8 cellular contexts compared by ENCODE assay signal in genomic region chr5:112329429-112330090, GRCh38.
DNase-seq lines count a peak whose midpoint lies in the region; ATAC-seq, FAIRE-seq and TF ChIP-seq lines count a peak whose summit lies in the region.

No MANE protein-coding gene starts in this region.

- ATAC-seq in GM19372 (IDR thresholded peaks at IDR 0.05; ENCODE audit: low read depth, unreplicated experiment), result peak; percentile 80
- ATAC-seq in HG03066 (IDR thresholded peaks at IDR 0.05; ENCODE audit: low read depth, unreplicated experiment), result peak; percentile 93
- peak; percentile 73 for ATAC-seq in activated CD8-positive, alpha-beta T cell treated with anti-CD3 and anti-CD28 coated beads for 36 hours

- DNase-seq in D721Med (ENCODE audit: insufficient read length, low spot score) (peak; percentile 14), HuH-7.5 (ENCODE audit: low spot score) (no peak), NOMO-1 treated with DMSO at 0.1 percent for 48 hours (lab: John Stamatoyannopoulos, UW; ENCODE audit: unreplicated experiment) (no peak)
- peak; percentile 42 for DNase-seq in activated CD8-positive, alpha-beta T cell treated with anti-CD3 and anti-CD28 coated beads for 36 hours
- DNase-seq in NK-92 treated with Interleukin-12 subunit alpha and Interleukin-12 subunit beta, amount 100 ng/mL, for 24 hours (lab: John Stamatoyannopoulos, UW), result no peak
- DNase-seq in stimulated activated CD4-positive, alpha-beta T cell treated with anti-CD3 and anti-CD28 coated beads, Interleukin-2, amount 100 ng/mL, for 48 hours, result no peak

- H3K27ac Mint-ChIP-seq in activated CD8-positive, alpha-beta T cell treated with anti-CD3 and anti-CD28 coated beads for 36 hours, result no peak overlapping the region

- H3K27me3 Mint-ChIP-seq in activated CD8-positive, alpha-beta T cell treated with anti-CD3 and anti-CD28 coated beads for 36 hours, result peaks cover 16% of the 10 kb centered on the region

- peak; percentile 83 for FAIRE-seq in D721Med (lab: Jason Lieb, UNC)

- no peaks in the 10 kb centered on the region for H3K9me3 Mint-ChIP-seq in activated CD8-positive, alpha-beta T cell treated with anti-CD3 and anti-CD28 coated beads for 36 hours

- CTCF ChIA-PET in activated CD8-positive, alpha-beta T cell treated with anti-CD3 and anti-CD28 coated beads for 36 hours (lab: Charles Lee), result no interaction called here

- intact Hi-C loops in activated CD8-positive, alpha-beta T cell treated with anti-CD3 and anti-CD28 coated beads for 36 hours (cut with micrococcal nuclease), result no loop called here

- H3K4me3 Mint-ChIP-seq in activated CD8-positive, alpha-beta T cell treated with anti-CD3 and anti-CD28 coated beads for 36 hours, result no peak overlapping the region

- H3K36me3 Mint-ChIP-seq in activated CD8-positive, alpha-beta T cell treated with anti-CD3 and anti-CD28 coated beads for 36 hours (ENCODE audit: low read depth), result no peaks in the 10 kb centered on the region

- POLR2A ChIA-PET in activated CD8-positive, alpha-beta T cell treated with anti-CD3 and anti-CD28 coated beads for 36 hours (lab: Charles Lee), result no interaction called here

- H3K4me1 Mint-ChIP-seq in activated CD8-positive, alpha-beta T cell treated with anti-CD3 and anti-CD28 coated beads for 36 hours (ENCODE audit: low read depth), result peaks cover 4% of the 10 kb centered on the region

- TF ChIP-seq CTCF in D721Med (IDR thresholded peaks at IDR 0.05; ENCODE audit: insufficient read depth, missing control alignments), result no peak
- no peak for TF ChIP-seq CTCF in activated CD8-positive, alpha-beta T cell treated with anti-CD3 and anti-CD28 coated beads for 36 hours (IDR thresholded peaks at IDR 0.05)

Comparison
In these comparisons a context has a peak if more than half of its experiments do, and no peak if none do; other contexts are left out.
1. DNase-seq: peak in D721Med (single experiment) and activated CD8-positive, alpha-beta T cell treated with anti-CD3 and anti-CD28 coated beads for 36 hours (single experiment); none in NK-92 treated with Interleukin-12 subunit alpha and Interleukin-12 subunit beta, amount 100 ng/mL, for 24 hours (single experiment), HuH-7.5 (single experiment), stimulated activated CD4-positive, alpha-beta T cell treated with anti-CD3 and anti-CD28 coated beads, Interleukin-2, amount 100 ng/mL, for 48 hours (0 of 2) and NOMO-1 treated with DMSO at 0.1 percent for 48 hours (single experiment).
2. Peak in every context shown above with its lines, with median percentiles within 50 percentile points of each other: ATAC-seq.